In genomic region chr4:83034630-83035494, GRCh38 we compare ENCODE assay signal across 8 cellular contexts. TPM values are rescaled to one million over a fixed set of nuclear protein-coding genes. Genes with fewer than 3 reads are reported as not detected.
DNase-seq lines count a peak whose midpoint lies in the region; ATAC-seq, FAIRE-seq and TF ChIP-seq lines count a peak whose summit lies in the region.

TSS of gene COPS4 (plus strand) at chr4:83035183. CDS start at chr4:83035225, 42 bp downstream.

- peak; percentile 99 for FAIRE-seq in H1 (lab: Jason Lieb, UNC)

- H3K36me3 Mint-ChIP-seq in activated CD8-positive, alpha-beta memory T cell treated with anti-CD3 and anti-CD28 coated beads, Interleukin-2, amount 10 ng/mL, durations not matched to agents 7 days and 5 days = no peaks in the 10 kb centered on the region
- H3K36me3 Mint-ChIP-seq in memory B cell = no peaks in the 10 kb centered on the region

- TF ChIP-seq EP300 in H1 (IDR thresholded peaks at IDR 0.05; ENCODE audit: borderline replicate concordance in 1 of 2, low read depth in 2 of 2, low read length in 2 of 2) = peak in 1 of 2 experiments; percentile 63; a peak in 1 of 3 replicates

- H3K79me2 ChIP-seq in H1 (ENCODE audit: control insufficient read depth in 1 of 2, insufficient read depth in 2 of 2, low read length in 2 of 2) = peaks cover 0 to 39% of the 10 kb centered on the region in 2 experiments; a peak in 2 of 4 replicates

- no peaks in the 10 kb centered on the region for H3K36me3 ChIP-seq in HUES48 (ENCODE audit: control insufficient read depth, insufficient read depth, low read length)
- H3K36me3 ChIP-seq in NT2/D1 (ENCODE audit: insufficient read depth, insufficient read length, low read length) = peaks cover 3% of the 10 kb centered on the region
- no peaks in the 10 kb centered on the region for H3K36me3 ChIP-seq in H1 (ENCODE audit: control insufficient read depth in 2 of 4, insufficient read depth in 4 of 4, low read length in 3 of 4)

- DNase-seq in Caki2 (ENCODE audit: low read depth) (peak; percentile 98), NT2/D1 (ENCODE audit: low read depth, low spot score) (peak; percentile 96), H1 (ENCODE audit: low read depth in 1 of 2, low spot score in 2 of 2) (peak; percentile 90 to 96), memory B cell (ENCODE audit: low spot score in 2 of 2) (peak; percentile 86 to 92)
- DNase-seq in activated CD8-positive, alpha-beta memory T cell treated with anti-CD3 and anti-CD28 coated beads, Interleukin-2, amount 10 ng/mL, durations not matched to agents 7 days and 5 days = peak; percentile 99
- DNase-seq in stimulated activated CD8-positive, alpha-beta memory T cell treated with anti-CD3 and anti-CD28 coated beads, Interleukin-12 subunit alpha, Interleukin-12 subunit beta, amount 100 ng/mL, for 24 hours (ENCODE audit: extremely low read depth) = peak; percentile 84

- H3K4me3 Mint-ChIP-seq in activated CD8-positive, alpha-beta memory T cell treated with anti-CD3 and anti-CD28 coated beads, Interleukin-2, amount 10 ng/mL, durations not matched to agents 7 days and 5 days = peak within 1 kb of the TSS; percentile 88
- H3K4me3 Mint-ChIP-seq in memory B cell = peak within 1 kb of the TSS; percentile 98

- no peak within 1 kb of the TSS for H2BK12ac ChIP-seq in H1 (ENCODE audit: low read depth, low read length)

- peak; percentile 99 for ATAC-seq in GM21390 (IDR thresholded peaks at IDR 0.05; ENCODE audit: unreplicated experiment)
- peak; percentile 98 for ATAC-seq in activated CD8-positive, alpha-beta memory T cell treated with anti-CD3 and anti-CD28 coated beads, Interleukin-2, amount 10 ng/mL, durations not matched to agents 7 days and 5 days
- ATAC-seq in memory B cell (ENCODE audit: low read depth) = peak; percentile 94

- no peak within 1 kb of the TSS for H2BK5ac ChIP-seq in H1 (ENCODE audit: low read depth, low read length)

- peak within 1 kb of the TSS; percentile 81 for H3K4me3 ChIP-seq in HUES48 (ENCODE audit: low read depth, low read length)
- H3K4me3 ChIP-seq in NT2/D1 (ENCODE audit: insufficient read length, low read depth) = peak within 1 kb of the TSS; percentile 85
- H3K4me3 ChIP-seq in H1 (ENCODE audit: extremely low read depth in 1 of 4, insufficient read depth in 2 of 4, low read depth in 3 of 4, low read length in 4 of 4) = peak within 1 kb of the TSS; percentile 82 to 94 (median 90)

- in situ Hi-C loops in Caki2 (cut with HindIII; ENCODE audit: low pct_unique_long_range_greater_than_20kb, low sequenced_read_pairs) = no loop called here

- H4K91ac ChIP-seq in H1 (replicated peaks; ENCODE audit: insufficient read length, low read length) = no peak within 1 kb of the TSS

- H2BK15ac ChIP-seq in H1 (ENCODE audit: low read length) = no peak within 1 kb of the TSS

- H3K27ac ChIP-seq in HUES48 (ENCODE audit: low read depth, low read length) (peak within 1 kb of the TSS; percentile 89), H1 (ENCODE audit: low read depth, low read length) (peak within 1 kb of the TSS; percentile 67; the same call in 1 of the 2 replicates)

- H2AFZ ChIP-seq in H1 (ENCODE audit: low read length) = peak within 1 kb of the TSS; percentile 95

- no peak within 1 kb of the TSS for H2BK20ac ChIP-seq in H1 (ENCODE audit: low read length)

- H2AK5ac ChIP-seq in H1 (ENCODE audit: low read depth, low read length) = no peak within 1 kb of the TSS

- TF ChIP-seq POLR2A in H1 (IDR thresholded peaks at IDR 0.05; ENCODE audit: control extremely low read depth in 1 of 2, low read depth in 2 of 2, low read length in 2 of 2) = peak; percentile 75 to 90

- H4K8ac ChIP-seq in H1 (ENCODE audit: extremely low read depth, insufficient read depth, low read length) = peak within 1 kb of the TSS; percentile 90; the same call in 1 of the 2 replicates

- H3K23me2 ChIP-seq in H1 (ENCODE audit: low read depth, low read length) = peaks cover 4% of the 10 kb centered on the region; the same call in 1 of the 2 replicates

- no peaks in the 10 kb centered on the region; the same call in 1 of the 2 replicates for H3K79me1 ChIP-seq in H1 (ENCODE audit: low read depth, low read length)

- H3K9me3 ChIP-seq in HUES48 (ENCODE audit: control insufficient read depth, insufficient read depth, low read length) (no peaks in the 10 kb centered on the region), NT2/D1 (ENCODE audit: insufficient read depth, low read length) (no peaks in the 10 kb centered on the region), H1 (ENCODE audit: insufficient read depth in 2 of 2, low read depth in 1 of 2, low read length in 1 of 2) (no peaks in the 10 kb centered on the region)

- H4K20me1 ChIP-seq in H1 (replicated peaks in 1 of 2; ENCODE audit: control insufficient read depth in 1 of 2, insufficient read depth in 2 of 2, low read length in 2 of 2) = no peaks in the 10 kb centered on the region

- CTCF ChIA-PET in activated CD8-positive, alpha-beta memory T cell treated with anti-CD3 and anti-CD28 coated beads, Interleukin-2, amount 10 ng/mL, durations not matched to agents 7 days and 5 days (lab: Charles Lee) = interaction anchor here (0.7 to 1.4 kb wide), 26 partner anchors 10 to 355 kb away, joined by 3 to 11 read pairs (median 4); partner anchors contain the start of genes COQ2 and LIN54
- CTCF ChIA-PET in H1 (lab: Charles Lee; ENCODE audit: partially characterized antibody) = interaction anchor here (0.6 to 1.1 kb wide), 8 partner anchors 11 to 246 kb away, joined by 3 to 7 read pairs (median 3); no protein-coding TSS in a partner anchor

- H3K18ac ChIP-seq in H1 (ENCODE audit: extremely low read depth, low read length) = peak within 1 kb of the TSS; percentile 94

- peak within 1 kb of the TSS; percentile 55 to 84 for H3K4me2 ChIP-seq in H1 (ENCODE audit: insufficient read depth in 1 of 2, low read depth in 2 of 2, low read length in 2 of 2)

- H3K9me3 Mint-ChIP-seq in activated CD8-positive, alpha-beta memory T cell treated with anti-CD3 and anti-CD28 coated beads, Interleukin-2, amount 10 ng/mL, durations not matched to agents 7 days and 5 days (ENCODE audit: low read depth) = no peaks in the 10 kb centered on the region
- H3K9me3 Mint-ChIP-seq in memory B cell = no peaks in the 10 kb centered on the region

- no peak within 1 kb of the TSS for H3K23ac ChIP-seq in H1 (ENCODE audit: insufficient read length)

- H3K14ac ChIP-seq in H1 (ENCODE audit: insufficient read length) = no peak within 1 kb of the TSS

- no peaks in the 10 kb centered on the region for H3K4me1 ChIP-seq in HUES48 (ENCODE audit: control insufficient read depth, insufficient read depth, low read length)
- no peaks in the 10 kb centered on the region for H3K4me1 ChIP-seq in NT2/D1 (ENCODE audit: insufficient read depth, insufficient read length)
- H3K4me1 ChIP-seq in H1 (replicated peaks in 1 of 4; ENCODE audit: control insufficient read depth in 3 of 4, insufficient read depth in 4 of 4, low read length in 3 of 4) = peaks cover 0 to 3% (median under 1%) of the 10 kb centered on the region in 4 experiments; a peak in 1 of 7 replicates

- H3K9ac ChIP-seq in HUES48 (ENCODE audit: low read depth, low read length) (peak within 1 kb of the TSS; percentile 56), NT2/D1 (ENCODE audit: insufficient read length, low read depth) (peak within 1 kb of the TSS; percentile 93), H1 (replicated peaks in 1 of 4; ENCODE audit: extremely low read depth in 1 of 4, low read depth in 3 of 4, low read length in 3 of 4) (peak within 1 kb of the TSS in 3 of 4 experiments; percentile 80 to 82 (median 81); a peak in 6 of 7 replicates)

- H3K27ac Mint-ChIP-seq in activated CD8-positive, alpha-beta memory T cell treated with anti-CD3 and anti-CD28 coated beads, Interleukin-2, amount 10 ng/mL, durations not matched to agents 7 days and 5 days = peak within 1 kb of the TSS; percentile 100
- peak within 1 kb of the TSS; percentile 93 for H3K27ac Mint-ChIP-seq in memory B cell

- no peak within 1 kb of the TSS for H2BK120ac ChIP-seq in H1 (replicated peaks; ENCODE audit: low read depth, low read length)

- peaks cover 2% of the 10 kb centered on the region for H3K27me3 Mint-ChIP-seq in activated CD8-positive, alpha-beta memory T cell treated with anti-CD3 and anti-CD28 coated beads, Interleukin-2, amount 10 ng/mL, durations not matched to agents 7 days and 5 days
- H3K27me3 Mint-ChIP-seq in memory B cell = no peaks in the 10 kb centered on the region

- H4K5ac ChIP-seq in H1 (ENCODE audit: insufficient read length, low read depth, low read length) = peak within 1 kb of the TSS; percentile 73

- WGBS in H1 (ENCODE audit: extremely low coverage in 1 of 2, insufficient coverage in 1 of 2, insufficient read length in 1 of 2, insufficient replicate concordance in 2 of 2, low coverage in 1 of 2, low lambda C conversion rate in 2 of 2, missing lambda C conversion rate in 1 of 2), 2 experiments = 1% methylated on average over 39 of the region's 39 CpGs; no CpG with 5 or more reads in 1 of the 2 experiments

- peak within 1 kb of the TSS; percentile 48 for H3K56ac ChIP-seq in H1 (replicated peaks; ENCODE audit: insufficient read length, low read depth, low read length)

- no peak within 1 kb of the TSS for H3K4ac ChIP-seq in H1 (replicated peaks; ENCODE audit: insufficient read length, low read depth, low read length)

- H3K27me3 ChIP-seq in HUES48 (ENCODE audit: control insufficient read depth, insufficient read depth, low read length) = no peaks in the 10 kb centered on the region; the same call in 1 of the 2 replicates
- H3K27me3 ChIP-seq in NT2/D1 (ENCODE audit: insufficient read depth, insufficient read length) = no peaks in the 10 kb centered on the region
- H3K27me3 ChIP-seq in H1 (replicated peaks in 1 of 4; ENCODE audit: control insufficient read depth in 3 of 4, extremely low read depth in 1 of 4, insufficient read depth in 3 of 4, low read length in 3 of 4) = no peaks in the 10 kb centered on the region; a peak in 1 of 7 replicates

- peaks cover 23% of the 10 kb centered on the region for H3K4me1 Mint-ChIP-seq in activated CD8-positive, alpha-beta memory T cell treated with anti-CD3 and anti-CD28 coated beads, Interleukin-2, amount 10 ng/mL, durations not matched to agents 7 days and 5 days
- peaks cover 10% of the 10 kb centered on the region for H3K4me1 Mint-ChIP-seq in memory B cell

- POLR2A ChIA-PET in H1 (lab: Charles Lee; ENCODE audit: partially characterized antibody) = interaction anchor here (0.6 to 1.9 kb wide), 19 partner anchors 9 to 358 kb away, joined by 3 to 20 read pairs (median 4); partner anchors contain the start of genes COQ2, LIN54 and THAP9

- TF ChIP-seq RAD21 in H1 (IDR thresholded peaks at IDR 0.05 in 1 of 2, conservative IDR thresholded peaks at IDR 0.05 in 1 of 2; ENCODE audit: low read depth in 2 of 2, low read length in 2 of 2) = no peak

- no peak for TF ChIP-seq CTCF in H1 (IDR thresholded peaks at IDR 0.05; ENCODE audit: control extremely low read depth in 1 of 3, insufficient read depth in 1 of 3, low read depth in 1 of 3, low read length in 3 of 3)

RNA-seq across cellular contexts. Expression of gene COPS4, which starts in this region (rescaled TPM):
- total RNA-seq in Caki2 (2014; rRNA removed; shearing (Covaris generic); ENCODE audit: low replicate concordance) = 53.5 and 68.7 TPM in 2 replicates
- 10 to 100 TPM; 27.6 to 33.1 TPM for total RNA-seq in activated CD8-positive, alpha-beta memory T cell treated with anti-CD3 and anti-CD28 coated beads, Interleukin-2, amount 10 ng/mL, durations not matched to agents 7 days and 5 days
- 28.3 and 32.5 TPM in 2 replicates for total RNA-seq in H1 (2021; fragmentation: NEBNext Ultra II Directional; extraction: Animal tissue kit (Norgen Biotek cat#: 25700))
- 10.7 and 14.9 TPM in 2 replicates for polyA plus RNA-seq in H1 (2011; rRNA removed)
- 23.2 TPM for polyA plus RNA-seq in H1 (2011; cell fraction: cytosol; rRNA removed)
- polyA plus RNA-seq in H1 (2011; cell fraction: nucleus; rRNA removed) = 22.4 TPM
- polyA plus RNA-seq in H1 (2012, experiment 1 of 2) = 26.5 to 41.5 TPM (median 33.5 TPM) in 4 replicates
- polyA plus RNA-seq in H1 (2012, experiment 2 of 2) = 6.9 TPM
- polyA plus RNA-seq in H1 (2013, experiment 1 of 2) = 26.8 TPM
- 26.9 TPM for polyA plus RNA-seq in H1 (2013, experiment 2 of 2)
- 31.8 and 39.2 TPM in 2 replicates for polyA minus RNA-seq in H1 (2011; rRNA and poly(A)+ RNA removed)
- 11.7 TPM for polyA minus RNA-seq in H1 (2011; cell fraction: cytosol; rRNA and poly(A)+ RNA removed)
- polyA minus RNA-seq in H1 (2011; cell fraction: nucleus; rRNA and poly(A)+ RNA removed) = 14.8 TPM

Comparison
In these comparisons a context has a peak if more than half of its experiments do, and no peak if none do; other contexts are left out.
1. Peak in every context shown above with its lines: DNase-seq, ATAC-seq, H3K4me3 ChIP-seq and H3K27ac ChIP-seq.